ENCODE assay signal across 37 cellular contexts in genomic region chrX:67893931-67894330, GRCh38.
DNase-seq lines count a peak whose midpoint lies in the region; ATAC-seq and TF ChIP-seq lines count a peak whose summit lies in the region.
"Had no signal": no experiment of that assay in that cellular context is flagged by ENCODE, and none has a peak within 500 bp of the region (broad histone marks: within the 10 kb centered on the region; RNA-seq: fewer than 3 reads in every experiment).

No MANE protein-coding gene starts in this region.

- DNase-seq in A172 (ENCODE audit: low spot score): peak; percentile 0
- peak; percentile 26 for DNase-seq in RPMI7951 (ENCODE audit: low read depth)
- DNase-seq in fibroblast of the aortic adventitia (ENCODE audit: low read depth): peak; percentile 1
- DNase-seq in ureter (ENCODE audit: low spot score): no peak
- no peak for DNase-seq in activated CD4-positive, alpha-beta T cell treated with anti-CD3 and anti-CD28 coated beads, Interleukin-2, amount 50 U/mL, for 4 hours
- DNase-seq in GM13977 (ENCODE audit: low spot score): no peak
- DNase-seq: activated B cell treated with CpG ODN at 0.5 μM for 24 hours; activated CD4-positive, alpha-beta T cell treated with anti-CD3 and anti-CD28 coated beads, Interleukin-2, amount 10 ng/mL, durations not matched to agents 7 days and 5 days; activated effector memory CD4-positive, alpha-beta T cell treated with Interleukin-2 at 50 U/mL for 16 hours; activated T-cell treated with anti-CD3 and anti-CD28 coated beads, Interleukin-2, amount 50 U/mL, for 1 hour; anterior cingulate cortex; CD8-positive, alpha-beta memory T cell; cortex of kidney; DMS153; effector memory CD8-positive, alpha-beta T cell; head of caudate nucleus; HFFc6; kidney; left ventricle myocardium superior; midbrain; MM.1S; naive B cell; NCI-H1417 treated with DMSO at 0.1 percent for 48 hours; NCI-H2029 treated with DMSO at 0.1 percent for 48 hours; NCI-H226; right lobe of liver; stimulated activated CD8-positive, alpha-beta memory T cell treated with anti-CD3 and anti-CD28 coated beads, Interleukin-4, amount 100 ng/mL, for 48 hours; T1000; uterus had no signal

- H3K4me1 ChIP-seq in HEK293 (ENCODE audit: control insufficient read depth, insufficient read depth, low read length): no peaks in the 10 kb centered on the region
- H3K4me1 ChIP-seq: foreskin keratinocyte, right lobe of liver, SJSA1, uterus had no signal

- no peaks in the 10 kb centered on the region for H3K36me3 ChIP-seq in HEK293 (ENCODE audit: control insufficient read depth in 2 of 2, insufficient read depth in 1 of 2, low read length in 2 of 2)
- H3K36me3 ChIP-seq: neutrophil, right lobe of liver, SJSA1, thoracic aorta, uterus had no signal

- no peak for ATAC-seq in GM21619 (IDR thresholded peaks at IDR 0.05; ENCODE audit: unreplicated experiment)
- ATAC-seq: activated naive CD4-positive, alpha-beta T cell treated with anti-CD3 and anti-CD28 coated beads, Interleukin-2, amount 50 U/mL, for 72 hours; effector memory CD8-positive, alpha-beta T cell; foreskin keratinocyte; left ventricle myocardium superior; right lobe of liver had no signal

- no peak overlapping the region for H3K27ac ChIP-seq in HEK293 (ENCODE audit: extremely low read depth, low read depth, low read length)
- H3K27ac ChIP-seq: foreskin keratinocyte, neutrophil, right lobe of liver, RWPE1, SJSA1, thoracic aorta, uterus had no signal

- H3K4me3 ChIP-seq in HEK293 (ENCODE audit: low read depth, low read length): no peak overlapping the region
- no peak overlapping the region for H3K4me3 ChIP-seq in fibroblast of the aortic adventitia (ENCODE audit: low read depth, low read length)
- H3K4me3 ChIP-seq: right lobe of liver, SJSA1, thoracic aorta, uterus had no signal

- POLR2A ChIA-PET in HEK293 (lab: Yijun Ruan, JAX): no interaction called here

- TF ChIP-seq CTCF in HEK293 (tag by site-specific recombination; IDR thresholded peaks at IDR 0.05): no peak
- no peak for TF ChIP-seq CTCF in fibroblast of the aortic adventitia (IDR thresholded peaks at IDR 0.05; ENCODE audit: insufficient read depth, low read length)
- TF ChIP-seq CTCF in GM13977 (IDR thresholded peaks at IDR 0.05; ENCODE audit: extremely low read depth, insufficient read depth, missing control alignments): no peak

- H3K9me3 ChIP-seq in HEK293 (ENCODE audit: control insufficient read depth, insufficient read depth, low read depth, low read length): peaks cover 12% of the 10 kb centered on the region
- H3K9me3 ChIP-seq: neutrophil, right lobe of liver, SJSA1, thoracic aorta had no signal

- CTCF ChIA-PET in HEK293 (lab: Yijun Ruan, JAX): no interaction called here

- in situ Hi-C loops in GM13977 (cut with MboI; ENCODE audit: low pct_unique_long_range_greater_than_20kb, low sequenced_read_pairs, unreplicated experiment): no loop called here

TF ChIP-seq in HEK293, 187 proteins besides CTCF, POLR2A, EP300 and RAD21:
- no peak for TF ChIP-seq ZNF664 (tag by site-specific recombination; IDR thresholded peaks at IDR 0.05)
- no peak for TF ChIP-seq ZNF394 (tag by site-specific recombination; IDR thresholded peaks at IDR 0.05; ENCODE audit: borderline replicate concordance)
- no peak for TF ChIP-seq ZNF837 (tag by site-specific recombination; IDR thresholded peaks at IDR 0.05)
- TF ChIP-seq ZNF658 (tag by site-specific recombination; IDR thresholded peaks at IDR 0.05): no peak
- no peak for TF ChIP-seq GLIS1 (tag by site-specific recombination; IDR thresholded peaks at IDR 0.05)
- no peak for TF ChIP-seq ZBTB48 (tag by site-specific recombination; IDR thresholded peaks at IDR 0.05)
- TF ChIP-seq ZNF521 (tag by site-specific recombination; IDR thresholded peaks at IDR 0.05): no peak
- peak; percentile 85 for TF ChIP-seq TRIM28 (IDR thresholded peaks at IDR 0.05; ENCODE audit: borderline replicate concordance, low read length)
- no peak for TF ChIP-seq ZNF776 (tag by site-specific recombination; IDR thresholded peaks at IDR 0.05; ENCODE audit: borderline replicate concordance)
- no peak for TF ChIP-seq ZNF274 (IDR thresholded peaks at IDR 0.05; ENCODE audit: low read length)
- no peak for TF ChIP-seq ZNF274 (tag by site-specific recombination; IDR thresholded peaks at IDR 0.05; ENCODE audit: borderline replicate concordance)
- TF ChIP-seq SETDB1 (IDR thresholded peaks at IDR 0.05; ENCODE audit: insufficient read length, low read length): peak; percentile 97
- TF ChIP-seq ZBTB1 (tag by site-specific recombination; IDR thresholded peaks at IDR 0.05): no peak
- peak; percentile 38 for TF ChIP-seq ZNF529 (tag by site-specific recombination; IDR thresholded peaks at IDR 0.05; ENCODE audit: insufficient replicate concordance)
- no peak for TF ChIP-seq ZNF16 (tag by site-specific recombination; IDR thresholded peaks at IDR 0.05; ENCODE audit: low read depth)
- 0 out of 2 replicates have a peak, but pooled peaks have one; percentile 16 for TF ChIP-seq KLF8 (tag by site-specific recombination; IDR thresholded peaks at IDR 0.05)
- no peak for TF ChIP-seq ZNF112 (tag by site-specific recombination; IDR thresholded peaks at IDR 0.05)
- TF ChIP-seq GLI2 (tag by site-specific recombination; IDR thresholded peaks at IDR 0.05; ENCODE audit: borderline replicate concordance, low read depth): no peak
- TF ChIP-seq ZNF175 (tag by site-specific recombination; IDR thresholded peaks at IDR 0.05): no peak
- no peak for TF ChIP-seq ZNF707 (tag by site-specific recombination; IDR thresholded peaks at IDR 0.05)
- no peak for TF ChIP-seq ZNF654 (tag by site-specific recombination; IDR thresholded peaks at IDR 0.05; ENCODE audit: low read depth)
- no peak for TF ChIP-seq ZNF830 (tag by site-specific recombination; IDR thresholded peaks at IDR 0.05; ENCODE audit: low read depth)
- no peak for TF ChIP-seq ZNF266 (tag by site-specific recombination; IDR thresholded peaks at IDR 0.05; ENCODE audit: low read depth)
- TF ChIP-seq, protein P1, sequence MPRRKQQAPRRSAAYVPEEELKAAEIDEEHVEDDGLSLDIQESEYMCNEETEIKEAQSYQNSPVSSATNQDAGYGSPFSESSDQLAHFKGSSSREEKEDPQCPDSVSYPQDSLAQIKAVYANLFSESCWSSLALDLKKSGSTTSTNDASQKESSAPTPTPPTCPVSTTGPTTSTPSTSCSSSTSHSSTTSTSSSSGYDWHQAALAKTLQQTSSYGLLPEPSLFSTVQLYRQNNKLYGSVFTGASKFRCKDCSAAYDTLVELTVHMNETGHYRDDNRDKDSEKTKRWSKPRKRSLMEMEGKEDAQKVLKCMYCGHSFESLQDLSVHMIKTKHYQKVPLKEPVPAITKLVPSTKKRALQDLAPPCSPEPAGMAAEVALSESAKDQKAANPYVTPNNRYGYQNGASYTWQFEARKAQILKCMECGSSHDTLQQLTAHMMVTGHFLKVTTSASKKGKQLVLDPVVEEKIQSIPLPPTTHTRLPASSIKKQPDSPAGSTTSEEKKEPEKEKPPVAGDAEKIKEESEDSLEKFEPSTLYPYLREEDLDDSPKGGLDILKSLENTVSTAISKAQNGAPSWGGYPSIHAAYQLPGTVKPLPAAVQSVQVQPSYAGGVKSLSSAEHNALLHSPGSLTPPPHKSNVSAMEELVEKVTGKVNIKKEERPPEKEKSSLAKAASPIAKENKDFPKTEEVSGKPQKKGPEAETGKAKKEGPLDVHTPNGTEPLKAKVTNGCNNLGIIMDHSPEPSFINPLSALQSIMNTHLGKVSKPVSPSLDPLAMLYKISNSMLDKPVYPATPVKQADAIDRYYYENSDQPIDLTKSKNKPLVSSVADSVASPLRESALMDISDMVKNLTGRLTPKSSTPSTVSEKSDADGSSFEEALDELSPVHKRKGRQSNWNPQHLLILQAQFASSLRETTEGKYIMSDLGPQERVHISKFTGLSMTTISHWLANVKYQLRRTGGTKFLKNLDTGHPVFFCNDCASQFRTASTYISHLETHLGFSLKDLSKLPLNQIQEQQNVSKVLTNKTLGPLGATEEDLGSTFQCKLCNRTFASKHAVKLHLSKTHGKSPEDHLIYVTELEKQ (tag by site-specific recombination; IDR thresholded peaks at IDR 0.05; ENCODE audit: borderline replicate concordance): no peak
- TF ChIP-seq RBAK (tag by site-specific recombination; IDR thresholded peaks at IDR 0.05): no peak
- TF ChIP-seq HOXA7 (CRISPR knock-in tag; IDR thresholded peaks at IDR 0.05; ENCODE audit: borderline replicate concordance): no peak
- TF ChIP-seq KLF17 (tag by site-specific recombination; IDR thresholded peaks at IDR 0.05): no peak
- no peak for TF ChIP-seq HOXD13 (CRISPR knock-in tag; IDR thresholded peaks at IDR 0.05; ENCODE audit: borderline replicate concordance)
- TF ChIP-seq ZNF626 (tag by site-specific recombination; IDR thresholded peaks at IDR 0.05): peak; percentile 84
- no peak for TF ChIP-seq ZNF426 (tag by site-specific recombination; IDR thresholded peaks at IDR 0.05)
- TF ChIP-seq ZNF549 (tag by site-specific recombination; IDR thresholded peaks at IDR 0.05): 0 out of 2 replicates have a peak, but pooled peaks have one; percentile 24
- no peak for TF ChIP-seq REPIN1 (tag by site-specific recombination; IDR thresholded peaks at IDR 0.05; ENCODE audit: low read depth)

Comparison
In these comparisons a context has a peak if more than half of its experiments do, and no peak if none do; other contexts are left out.
1. DNase-seq: peak in A172 (single experiment), RPMI7951 (single experiment) and fibroblast of the aortic adventitia (single experiment); none in ureter (single experiment), activated CD4-positive, alpha-beta T cell treated with anti-CD3 and anti-CD28 coated beads, Interleukin-2, amount 50 U/mL, for 4 hours (0 of 2) and GM13977 (single experiment).